28 cellular contexts compared by ENCODE assay signal in the genomic region with DNA sequence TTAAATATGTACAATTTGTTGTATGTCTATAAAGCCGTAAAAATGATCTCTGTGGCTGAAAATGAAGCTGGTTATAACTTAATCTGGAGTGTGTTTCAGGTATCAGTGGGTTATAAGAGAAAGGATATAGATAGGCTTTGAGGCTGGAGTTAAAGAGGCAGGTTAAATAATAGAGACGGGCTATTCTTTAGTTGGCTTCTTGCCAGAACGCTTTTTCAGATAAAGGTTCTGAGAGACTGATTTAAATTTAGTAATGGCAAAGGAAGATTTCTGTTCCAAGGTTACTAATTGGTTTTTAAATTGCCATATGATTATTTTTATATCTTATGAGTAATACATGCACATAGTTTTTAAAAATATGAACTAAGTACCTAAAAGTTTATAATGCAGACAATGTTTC.
"Had no signal": no experiment of that assay in that cellular context is flagged by ENCODE, and none has a peak within 500 bp of the region (broad histone marks: within the 10 kb centered on the region; RNA-seq: fewer than 3 reads in every experiment).

No MANE protein-coding gene starts in this region.

- H3K27me3 ChIP-seq: left lung, right atrium auricular region, stomach, testis, thyroid gland, transverse colon, upper lobe of left lung, vagina had no signal

- H3K4me2 ChIP-seq: smooth muscle cell had no signal

- H2AFZ ChIP-seq: parathyroid adenoma had no signal

- FAIRE-seq: islet of Langerhans had no signal

- DNase-seq: hippocampal formation; immature natural killer cell; kidney; left colon; left lung; lower lobe of right lung; mammary epithelial cell; mesenchymal stem cell; naive thymus-derived CD8-positive, alpha-beta T cell; nucleus accumbens; psoas muscle; right lobe of liver; stimulated activated CD4-positive, alpha-beta T cell treated with anti-CD3 and anti-CD28 coated beads, Interleukin-12 subunit alpha, Interleukin-12 subunit beta, amount 100 ng/mL, for 4 hours; stimulated activated CD4-positive, alpha-beta T cell treated with anti-CD3 and anti-CD28 coated beads, Interleukin-15, amount 100 ng/mL, for 24 hours; stimulated activated CD4-positive, alpha-beta T cell treated with anti-CD3 and anti-CD28 coated beads, Interleukin-2, amount 100 ng/mL, for 24 hours; stimulated activated CD4-positive, alpha-beta T cell treated with anti-CD3 and anti-CD28 coated beads, Interleukin-4, amount 100 ng/mL, for 1 hour; stimulated activated naive B cell treated with anti-CD40 and anti-IgM and Interleukin-4, amounts not matched to agents 10 μg/mL and 1 μg/mL and 100 μg/mL, for 72 hours; stimulated activated naive CD8-positive, alpha-beta T cell treated with anti-CD3 and anti-CD28 coated beads, Interleukin-15, Interleukin-2, amounts not matched to agents 100 U/mL and 50 U/mL, for 24 hours; stomach; testis; thyroid gland; transverse colon; upper lobe of left lung had no signal

- H3K9me3 ChIP-seq: left lung, lower lobe of right lung, psoas muscle, right lobe of liver, stomach, testis, thyroid gland, transverse colon, upper lobe of left lung, vagina had no signal

- H3K27ac ChIP-seq: left lung, lower lobe of right lung, parathyroid adenoma, psoas muscle, right atrium auricular region, right lobe of liver, stomach, testis, thyroid gland, transverse colon, upper lobe of left lung, vagina had no signal

- H3K79me2 ChIP-seq: parathyroid adenoma had no signal

- H3K36me3 ChIP-seq: left lung, lower lobe of right lung, right atrium auricular region, right lobe of liver, stomach, thyroid gland, transverse colon, upper lobe of left lung, vagina had no signal

- H3K4me3 ChIP-seq: left lung, lower lobe of right lung, psoas muscle, right atrium auricular region, right lobe of liver, smooth muscle cell, stomach, testis, thyroid gland, transverse colon, upper lobe of left lung, vagina had no signal

- H3K4me1 ChIP-seq: left lung, lower lobe of right lung, parathyroid adenoma, psoas muscle, right atrium auricular region, right lobe of liver, stomach, testis, thyroid gland, transverse colon, upper lobe of left lung, vagina had no signal

- H3K9ac ChIP-seq: parathyroid adenoma had no signal

- ATAC-seq: left colon; left lung; lower lobe of right lung; naive thymus-derived CD8-positive, alpha-beta T cell; psoas muscle; right lobe of liver; stimulated activated naive B cell treated with anti-CD40 and anti-IgM and Interleukin-4, amounts not matched to agents 10 μg/mL and 1 μg/mL and 100 μg/mL, for 72 hours; stimulated activated naive CD8-positive, alpha-beta T cell treated with anti-CD3 and anti-CD28 coated beads, Interleukin-15, Interleukin-2, amounts not matched to agents 100 U/mL and 50 U/mL, for 24 hours had no signal
